In the genomic region with DNA sequence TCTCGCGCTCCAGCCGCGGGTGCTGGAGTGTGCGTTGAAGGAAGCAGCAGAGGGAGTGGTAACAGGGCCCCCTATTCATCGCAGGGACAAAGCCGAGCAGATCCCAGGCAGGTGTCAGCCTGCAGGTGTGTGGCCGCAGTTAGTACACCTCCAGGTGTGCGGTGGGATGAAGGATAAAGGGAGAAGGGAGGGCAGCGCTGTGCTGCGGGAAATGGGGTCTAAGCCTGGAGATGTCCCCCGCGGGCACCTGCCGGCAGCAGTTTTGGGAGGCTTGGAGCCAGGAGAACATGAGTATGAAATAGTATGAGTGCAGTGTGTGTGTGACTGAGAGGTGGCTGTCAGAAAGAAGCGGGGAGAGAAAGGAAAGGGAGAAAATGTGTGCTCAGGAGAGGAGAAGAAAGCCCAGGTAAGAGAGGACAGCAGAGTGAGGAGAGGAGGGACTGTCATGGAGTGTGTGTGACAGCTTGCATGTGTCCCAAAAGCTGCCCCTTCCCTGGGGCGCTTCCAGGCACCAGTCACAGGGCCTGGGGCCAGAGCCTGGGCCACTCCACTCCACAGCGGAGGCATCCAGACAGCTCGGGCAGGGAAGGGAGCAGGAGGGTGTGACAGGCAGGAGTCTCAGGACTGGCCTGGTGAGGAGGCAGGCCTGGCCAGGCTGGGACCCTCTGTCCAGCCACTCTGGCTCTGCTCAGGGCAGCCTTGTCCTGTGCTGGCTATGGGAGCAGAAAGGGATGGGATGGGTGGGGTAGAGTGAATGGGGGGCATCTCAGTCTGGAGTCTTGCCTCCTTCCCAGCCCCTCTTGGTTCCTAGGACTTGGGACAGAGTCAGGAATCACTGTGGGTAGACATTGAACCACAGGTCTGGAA, we compare ENCODE assay signal across 8 cellular contexts. TPM values are rescaled to one million over a fixed set of nuclear protein-coding genes. Genes with fewer than 3 reads are reported as not detected.
DNase-seq lines count a peak whose midpoint lies in the region; ATAC-seq and TF ChIP-seq lines count a peak whose summit lies in the region.

No MANE protein-coding gene starts in this region.

- H3K4me3 ChIP-seq in GM12875 (ENCODE audit: low read depth, low read length) (peak overlapping the region; percentile 27), PC-9 (peak overlapping the region; percentile 50; the same call in 1 of the 2 replicates), fibroblast of villous mesenchyme (ENCODE audit: low read depth, low read length) (peak overlapping the region; percentile 54), psoas muscle (peak overlapping the region; percentile 68)

- DNase-seq in PC-9 (no peak), fibroblast of villous mesenchyme (ENCODE audit: low read depth) (no peak), psoas muscle (no peak), NCI-H1930 (lab: John Stamatoyannopoulos, UW) (no peak), MV-4-11 (lab: John Stamatoyannopoulos, UW) (no peak), GM19238 (ENCODE audit: insufficient read length, low spot score) (no peak)

- no peaks in the 10 kb centered on the region for H3K27me3 ChIP-seq in PC-9 (ENCODE audit: insufficient read depth, low read depth)
- no peaks in the 10 kb centered on the region for H3K27me3 ChIP-seq in psoas muscle (ENCODE audit: insufficient read depth in 3 of 3, low read length in 2 of 3)

- H3K9me3 ChIP-seq in PC-9 (ENCODE audit: insufficient read depth, low read depth) (no peaks in the 10 kb centered on the region), psoas muscle (no peaks in the 10 kb centered on the region)

- no peak for TF ChIP-seq CTCF in GM12875 (IDR thresholded peaks at IDR 0.05; ENCODE audit: borderline replicate concordance, insufficient read depth, low read depth, low read length)
- no peak for TF ChIP-seq CTCF in PC-9 (conservative IDR thresholded peaks at IDR 0.05)
- TF ChIP-seq CTCF in fibroblast of villous mesenchyme (IDR thresholded peaks at IDR 0.05; ENCODE audit: insufficient read depth, low read depth, low read length): no peak
- TF ChIP-seq CTCF in psoas muscle (IDR thresholded peaks at IDR 0.05): no peak

- H3K36me3 ChIP-seq in PC-9 (ENCODE audit: low read depth) (no peaks in the 10 kb centered on the region), psoas muscle (ENCODE audit: insufficient read depth in 1 of 2, low read depth in 1 of 2) (no peaks in the 10 kb centered on the region)

- ATAC-seq in psoas muscle (no peak), HG03095 (IDR thresholded peaks at IDR 0.05; ENCODE audit: unreplicated experiment) (no peak)

- BruUV-seq in PC-9 (replicated peaks; lab: Mats Ljungman, UMichigan): no TSS peak

- CTCF ChIA-PET in PC-9 (lab: Charles Lee): interaction anchor here (1.0 kb wide), 1 partner anchor 84 kb away, joined by 9 read pairs; a partner anchor contains a TSS

- peak overlapping the region; percentile 90 for H3K4me2 ChIP-seq in PC-9

- POLR2A ChIA-PET in PC-9 (lab: Charles Lee; ENCODE audit: unreplicated experiment): interaction anchor here (0.6 to 0.8 kb wide), 2 partner anchors 16 to 23 kb away, joined by 3 to 5 read pairs; a partner anchor contains a TSS

- intact Hi-C loops in PC-9 (cut with micrococcal nuclease; ENCODE audit: unreplicated experiment) (no loop called here), psoas muscle (cut with DNase I) (no loop called here)

- H4K20me1 ChIP-seq in PC-9 (ENCODE audit: insufficient read depth): no peaks in the 10 kb centered on the region

- no peak overlapping the region for H2AFZ ChIP-seq in PC-9

- no peaks in the 10 kb centered on the region for H3K79me2 ChIP-seq in PC-9 (ENCODE audit: low read depth)

- H3K27ac ChIP-seq in PC-9 (no peak overlapping the region), psoas muscle (no peak overlapping the region)

- no peaks in the 10 kb centered on the region for H3K9me2 ChIP-seq in PC-9 (ENCODE audit: insufficient read depth)

- H3F3A ChIP-seq in PC-9 (ENCODE audit: insufficient read depth, low read depth): peaks cover 31% of the 10 kb centered on the region; the same call in 1 of the 2 replicates

- peaks cover 3% of the 10 kb centered on the region; the same call in 1 of the 2 replicates for H3K4me1 ChIP-seq in PC-9 (replicated peaks; ENCODE audit: insufficient read depth)
- H3K4me1 ChIP-seq in psoas muscle: peaks cover 15% of the 10 kb centered on the region

- 39 to 41% (median 39%) methylated on average over 16 to 18 of the region's 18 CpGs for WGBS in psoas muscle, 3 donors

RNA-seq across cellular contexts. Expression of a gene that starts 0.8 kb away (rescaled TPM):
- total RNA-seq in PC-9 (2021): 2.4 and 3.6 TPM in 2 replicates
- total RNA-seq in fibroblast of villous mesenchyme: 16.0 and 93.1 TPM in 2 replicates
- 1 to 10 TPM; 1.3 to 2.9 (median 1.5) TPM for total RNA-seq in psoas muscle
- under 1 TPM; 0.35 to 0.47 (median 0.43) TPM for polyA plus RNA-seq in psoas muscle

RNA-seq across cellular contexts. Expression of a gene that starts 5.7 kb away (rescaled TPM):
- total RNA-seq in PC-9 (2021) (37.0 and 43.5 TPM in 2 replicates), fibroblast of villous mesenchyme (3.9 and 6.1 TPM in 2 replicates), psoas muscle (1,000 to 10,000 TPM in 1 of 4 donors, 100 to 1,000 TPM in 3; 659 to 1,066 (median 865) TPM)
- 100 to 1,000 TPM; 460 to 861 (median 645) TPM for polyA plus RNA-seq in psoas muscle

RNA-seq across cellular contexts. Expression of a gene that starts 10.7 kb away (rescaled TPM):
- total RNA-seq in PC-9 (2021) (not detected in 2 replicates), fibroblast of villous mesenchyme (0.43 and 1.6 TPM in 2 replicates), psoas muscle (under 1 TPM in 1 of 4 donors, not detected in 3; 0.34 TPM)
- polyA plus RNA-seq in psoas muscle: under 1 TPM in 1 of 3 donors, not detected in 2; 0.04 TPM

RNA-seq across cellular contexts. Expression of a gene that starts 13.3 kb away (rescaled TPM):
- total RNA-seq in PC-9 (2021) (61.7 and 80.2 TPM in 2 replicates), fibroblast of villous mesenchyme (61.7 and 76.3 TPM in 2 replicates), psoas muscle (10 to 100 TPM; 21.9 to 76.6 (median 48.3) TPM)
- polyA plus RNA-seq in psoas muscle: 10 to 100 TPM; 20.7 to 47.6 (median 38.4) TPM

RNA-seq across cellular contexts. Expression of a gene that starts 19.3 kb away (rescaled TPM):
- 0.90 and 1.1 TPM in 2 replicates for total RNA-seq in PC-9 (2021)
- not detected in 2 replicates for total RNA-seq in fibroblast of villous mesenchyme
- 1 to 10 TPM in 2 of 4 donors, under 1 TPM in 2; 0.79 to 3.2 (median 0.99) TPM for total RNA-seq in psoas muscle
- polyA plus RNA-seq in psoas muscle: under 1 TPM; 0.61 to 0.89 (median 0.82) TPM

Comparison
In these comparisons a context has a peak if more than half of its experiments do, and no peak if none do; other contexts are left out.
1. RNA of a gene that starts 5.7 kb away (total RNA-seq): 659 to 1,066 TPM in psoas muscle; 37.0 to 43.5 TPM in PC-9 and 3.9 to 6.1 TPM in fibroblast of villous mesenchyme; every median in the first group is over 10 times any median in the second.
2. Peak in every context shown above with its lines, with median percentiles within 50 percentile points of each other: H3K4me3 ChIP-seq.